Comparison of ENCODE assay signal across 12 cellular contexts in the genomic region with DNA sequence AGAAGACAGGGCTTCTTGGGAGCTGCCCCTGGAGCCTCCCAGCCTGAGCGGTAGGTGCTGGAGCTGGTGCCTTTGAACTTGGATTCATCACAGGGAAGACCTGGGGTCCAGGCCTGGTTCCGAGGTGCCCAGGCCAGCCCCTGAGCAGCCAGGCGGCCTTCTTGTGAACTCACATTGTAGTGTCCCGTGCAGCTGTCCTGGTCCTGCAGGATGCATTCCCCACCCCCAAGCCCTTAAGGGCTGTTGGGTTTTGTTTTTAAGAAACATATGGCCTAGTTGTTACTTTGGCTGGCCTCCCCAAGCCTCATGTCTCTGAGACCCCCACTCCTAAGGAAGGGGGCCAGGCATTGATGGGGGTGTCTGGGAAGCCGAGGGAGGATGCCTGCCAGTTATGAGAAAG.
DNase-seq lines count a peak whose midpoint lies in the region; ATAC-seq and TF ChIP-seq lines count a peak whose summit lies in the region.
"Had no signal": no experiment of that assay in that cellular context is flagged by ENCODE, and none has a peak within 500 bp of the region (broad histone marks: within the 10 kb centered on the region; RNA-seq: fewer than 3 reads in every experiment).

No MANE protein-coding gene starts in this region.

- H3K4me1 Mint-ChIP-seq in natural killer cell = peaks cover 43 to 55% of the 10 kb centered on the region in 2 donors
- peaks cover 13 to 56% of the 10 kb centered on the region in 2 donors for H3K4me1 Mint-ChIP-seq in natural killer cell treated with Interleukin-12 subunit alpha and Interleukin-12 subunit beta and Interleukin-15 and Interleukin-18, amount 100 ng/mL, for 72 hours (ENCODE audit: low read depth in 2 of 2)
- peaks cover 31% of the 10 kb centered on the region for H3K4me1 Mint-ChIP-seq in activated naive CD8-positive, alpha-beta T cell treated with anti-CD3 and anti-CD28 coated beads, Interleukin-2, amount 50 U/mL, for 24 hours

- H3K27ac Mint-ChIP-seq in natural killer cell = peak overlapping the region; percentile 87 to 95
- peak overlapping the region in 1 of 2 donors; percentile 86 for H3K27ac Mint-ChIP-seq in natural killer cell treated with Interleukin-12 subunit alpha and Interleukin-12 subunit beta and Interleukin-15 and Interleukin-18, amount 100 ng/mL, for 72 hours
- peak overlapping the region; percentile 31 for H3K27ac Mint-ChIP-seq in activated naive CD8-positive, alpha-beta T cell treated with anti-CD3 and anti-CD28 coated beads, Interleukin-2, amount 50 U/mL, for 24 hours
- H3K27ac Mint-ChIP-seq: activated CD8-positive, alpha-beta memory T cell treated with anti-CD3 and anti-CD28 coated beads, Interleukin-2, amount 10 ng/mL, durations not matched to agents 7 days and 5 days had no signal

- TF ChIP-seq POLR2A in testis (IDR thresholded peaks at IDR 0.05) = no peak

- WGBS in urinary bladder = 68% methylated on average over 5 of the region's 5 CpGs
- WGBS in testis, 2 donors = 92% methylated on average over 3 to 5 of the region's 5 CpGs

- H3K36me3 ChIP-seq in urinary bladder (ENCODE audit: insufficient read depth) = no peaks in the 10 kb centered on the region
- H3K36me3 ChIP-seq in effector memory CD4-positive, alpha-beta T cell (ENCODE audit: control insufficient read depth, insufficient read depth, low read length) = no peaks in the 10 kb centered on the region
- no peaks in the 10 kb centered on the region for H3K36me3 ChIP-seq in testis (ENCODE audit: low read depth, missing control alignments)

- intact Hi-C loops in natural killer cell (cut with micrococcal nuclease) = loop anchor here (5.0 kb wide), 1 partner anchor 44 kb away; no protein-coding TSS in a partner anchor
- intact Hi-C loops in testis (cut with DNase I; ENCODE audit: low total_unique reads) = no loop called here

- peak overlapping the region; percentile 27 for H3K27ac ChIP-seq in urinary bladder (ENCODE audit: low read depth)
- H3K27ac ChIP-seq in effector memory CD4-positive, alpha-beta T cell (ENCODE audit: insufficient read depth, low read length, poor library complexity, severe bottlenecking) = no peak overlapping the region
- no peak overlapping the region for H3K27ac ChIP-seq in testis

- H3K4me3 ChIP-seq in urinary bladder (ENCODE audit: low read depth, low read length) = no peak overlapping the region
- no peak overlapping the region for H3K4me3 ChIP-seq in effector memory CD4-positive, alpha-beta T cell (ENCODE audit: insufficient read depth, low read depth, low read length, poor library complexity, severe bottlenecking)
- no peak overlapping the region for H3K4me3 ChIP-seq in testis

- H3K4me1 ChIP-seq in urinary bladder (ENCODE audit: insufficient read depth) (no peaks in the 10 kb centered on the region), testis (peaks cover 27% of the 10 kb centered on the region)
- no peaks in the 10 kb centered on the region for H3K4me1 ChIP-seq in effector memory CD4-positive, alpha-beta T cell (ENCODE audit: control insufficient read depth, insufficient read depth, low read length, poor library complexity, severe bottlenecking)

- no peak for TF ChIP-seq CTCF in natural killer cell (IDR thresholded peaks at IDR 0.05)
- TF ChIP-seq CTCF in testis (IDR thresholded peaks at IDR 0.05) = no peak

- no peaks in the 10 kb centered on the region for H3K9me3 Mint-ChIP-seq in natural killer cell
- H3K9me3 Mint-ChIP-seq in natural killer cell treated with Interleukin-12 subunit alpha and Interleukin-12 subunit beta and Interleukin-15 and Interleukin-18, amount 100 ng/mL, for 72 hours = no peaks in the 10 kb centered on the region
- no peaks in the 10 kb centered on the region for H3K9me3 Mint-ChIP-seq in activated naive CD8-positive, alpha-beta T cell treated with anti-CD3 and anti-CD28 coated beads, Interleukin-2, amount 50 U/mL, for 24 hours

- ATAC-seq in natural killer cell = no peak
- ATAC-seq in natural killer cell treated with Interleukin-12 subunit alpha and Interleukin-12 subunit beta and Interleukin-15 and Interleukin-18, amount 100 ng/mL, for 72 hours = no peak
- no peak for ATAC-seq in activated naive CD8-positive, alpha-beta T cell treated with anti-CD3 and anti-CD28 coated beads, Interleukin-2, amount 50 U/mL, for 24 hours
- ATAC-seq: activated CD8-positive, alpha-beta memory T cell treated with anti-CD3 and anti-CD28 coated beads, Interleukin-2, amount 10 ng/mL, durations not matched to agents 7 days and 5 days had no signal

- no peaks in the 10 kb centered on the region for H3K9me3 ChIP-seq in effector memory CD4-positive, alpha-beta T cell (ENCODE audit: control insufficient read depth, low read length)
- H3K9me3 ChIP-seq in testis = no peaks in the 10 kb centered on the region

- H3K27me3 ChIP-seq in effector memory CD4-positive, alpha-beta T cell (replicated peaks; ENCODE audit: control insufficient read depth, insufficient read depth, low read length, poor library complexity, severe bottlenecking) = no peaks in the 10 kb centered on the region
- H3K27me3 ChIP-seq in testis = no peaks in the 10 kb centered on the region

- no peaks in the 10 kb centered on the region for H3K27me3 Mint-ChIP-seq in natural killer cell (ENCODE audit: low read depth in 2 of 2)
- H3K27me3 Mint-ChIP-seq in natural killer cell treated with Interleukin-12 subunit alpha and Interleukin-12 subunit beta and Interleukin-15 and Interleukin-18, amount 100 ng/mL, for 72 hours = no peaks in the 10 kb centered on the region
- H3K27me3 Mint-ChIP-seq in activated naive CD8-positive, alpha-beta T cell treated with anti-CD3 and anti-CD28 coated beads, Interleukin-2, amount 50 U/mL, for 24 hours = no peaks in the 10 kb centered on the region
- H3K27me3 Mint-ChIP-seq: activated CD8-positive, alpha-beta memory T cell treated with anti-CD3 and anti-CD28 coated beads, Interleukin-2, amount 10 ng/mL, durations not matched to agents 7 days and 5 days had no signal

- DNase-seq in natural killer cell = no peak
- DNase-seq in natural killer cell treated with Interleukin-12 subunit alpha and Interleukin-12 subunit beta and Interleukin-15 and Interleukin-18, amount 100 ng/mL, for 72 hours (ENCODE audit: low spot score) = no peak
- no peak for DNase-seq in activated naive CD8-positive, alpha-beta T cell treated with anti-CD3 and anti-CD28 coated beads, Interleukin-2, amount 50 U/mL, for 24 hours
- DNase-seq in myocyte (ENCODE audit: low read depth) = peak; percentile 43
- DNase-seq in stimulated activated naive CD4-positive, alpha-beta T cell (lab: John Stamatoyannopoulos, UW) = no peak
- no peak for DNase-seq in effector memory CD4-positive, alpha-beta T cell
- DNase-seq in testis = no peak
- DNase-seq: activated CD8-positive, alpha-beta memory T cell treated with anti-CD3 and anti-CD28 coated beads, Interleukin-2, amount 10 ng/mL, durations not matched to agents 7 days and 5 days; DMS53; kidney glomerular epithelial cell; NCI-H1048 had no signal

- H3K4me3 Mint-ChIP-seq in natural killer cell = peak overlapping the region; percentile 50
- H3K4me3 Mint-ChIP-seq in natural killer cell treated with Interleukin-12 subunit alpha and Interleukin-12 subunit beta and Interleukin-15 and Interleukin-18, amount 100 ng/mL, for 72 hours = no peak overlapping the region
- H3K4me3 Mint-ChIP-seq in activated naive CD8-positive, alpha-beta T cell treated with anti-CD3 and anti-CD28 coated beads, Interleukin-2, amount 50 U/mL, for 24 hours = no peak overlapping the region
- H3K4me3 Mint-ChIP-seq: activated CD8-positive, alpha-beta memory T cell treated with anti-CD3 and anti-CD28 coated beads, Interleukin-2, amount 10 ng/mL, durations not matched to agents 7 days and 5 days had no signal

- no peaks in the 10 kb centered on the region for H3K36me3 Mint-ChIP-seq in natural killer cell
- no peaks in the 10 kb centered on the region for H3K36me3 Mint-ChIP-seq in natural killer cell treated with Interleukin-12 subunit alpha and Interleukin-12 subunit beta and Interleukin-15 and Interleukin-18, amount 100 ng/mL, for 72 hours
- no peaks in the 10 kb centered on the region for H3K36me3 Mint-ChIP-seq in activated naive CD8-positive, alpha-beta T cell treated with anti-CD3 and anti-CD28 coated beads, Interleukin-2, amount 50 U/mL, for 24 hours (ENCODE audit: low read depth)
